In genomic region chr13:47291116-47291656, GRCh38 we compare ENCODE assay signal across 20 cellular contexts.
"Had no signal": no experiment of that assay in that cellular context is flagged by ENCODE, and none has a peak within 500 bp of the region (broad histone marks: within the 10 kb centered on the region; RNA-seq: fewer than 3 reads in every experiment).

No MANE protein-coding gene starts in this region.

- H3K27me3 ChIP-seq: pancreas, stomach, suprapubic skin, transverse colon, uterus had no signal

- H3K27ac ChIP-seq: epithelial cell of prostate, heart left ventricle, left ventricle myocardium inferior, pancreas, psoas muscle, stomach, suprapubic skin, transverse colon, uterus had no signal

- DNase-seq: activated CD4-positive, alpha-beta memory T cell treated with anti-CD3 and anti-CD28 coated beads for 36 hours; activated CD4-positive, alpha-beta T cell treated with anti-CD3 and anti-CD28 coated beads for 48 hours; activated naive CD4-positive, alpha-beta T cell treated with Interleukin-2 at 50 U/mL for 16 hours; activated naive CD8-positive, alpha-beta T cell treated with anti-CD3 and anti-CD28 coated beads for 36 hours; activated T-cell treated with anti-CD3 and anti-CD28 coated beads, Interleukin-2, amount 50 U/mL, for 48 hours; cortex of kidney; endodermal cell; heart left ventricle; left ventricle myocardium inferior; midbrain; natural killer cell; pancreas; psoas muscle; small intestine; stomach; T1000; transverse colon; uterus had no signal

- H3K4me1 ChIP-seq: heart left ventricle, left ventricle myocardium inferior, pancreas, psoas muscle, stomach, suprapubic skin, transverse colon, uterus had no signal

- H3K36me3 ChIP-seq: heart left ventricle, left ventricle myocardium inferior, pancreas, stomach, suprapubic skin, transverse colon, uterus had no signal

- H3K4me3 ChIP-seq: heart left ventricle, left ventricle myocardium inferior, pancreas, psoas muscle, stomach, suprapubic skin, transverse colon, uterus had no signal

- H3K9me3 ChIP-seq: left ventricle myocardium inferior, pancreas, psoas muscle, stomach, suprapubic skin, transverse colon, uterus had no signal
